27 cellular contexts compared by ENCODE assay signal in genomic region chr12:21505888-21506287, GRCh38.
"Had no signal": no experiment of that assay in that cellular context is flagged by ENCODE, and none has a peak within 500 bp of the region (broad histone marks: within the 10 kb centered on the region; RNA-seq: fewer than 3 reads in every experiment).

No MANE protein-coding gene starts in this region.

- H2AFZ ChIP-seq: neural progenitor cell, parathyroid adenoma had no signal

- H3K9me3 Mint-ChIP-seq: nephron; neural progenitor cell; stimulated activated naive CD8-positive, alpha-beta T cell treated with anti-CD3 and anti-CD28 coated beads, Interleukin-15, amount 100 ng/mL, for 72 hours had no signal

- H3K4me2 ChIP-seq: neural progenitor cell had no signal

- H3K9me3 ChIP-seq: esophagus muscularis mucosa, heart right ventricle, left lung, right lobe of liver, suprapubic skin, transverse colon, upper lobe of right lung, uterus had no signal

- H3K27ac Mint-ChIP-seq: nephron; neural progenitor cell; progenitor cell of endocrine pancreas; stimulated activated naive CD8-positive, alpha-beta T cell treated with anti-CD3 and anti-CD28 coated beads, Interleukin-15, amount 100 ng/mL, for 72 hours had no signal

- H3K4me3 ChIP-seq: esophagus muscularis mucosa, heart right ventricle, left lung, neural progenitor cell, right lobe of liver, suprapubic skin, transverse colon, upper lobe of right lung, uterus had no signal

- ATAC-seq: heart right ventricle; left cardiac atrium; left lung; naive thymus-derived CD4-positive, alpha-beta T cell; right lobe of liver; stimulated activated naive CD8-positive, alpha-beta T cell treated with anti-CD3 and anti-CD28 coated beads, Interleukin-15, amount 100 ng/mL, for 72 hours; upper lobe of right lung had no signal

- H3K27me3 Mint-ChIP-seq: naive thymus-derived CD4-positive, alpha-beta T cell; progenitor cell of endocrine pancreas; stimulated activated naive CD8-positive, alpha-beta T cell treated with anti-CD3 and anti-CD28 coated beads, Interleukin-15, amount 100 ng/mL, for 72 hours had no signal

- DNase-seq: dermis blood vessel endothelial cell; effector memory CD4-positive, alpha-beta T cell; foreskin melanocyte; glutamatergic neuron; heart right ventricle; hippocampal formation; left cardiac atrium; left lung; mesendoderm; midbrain; naive thymus-derived CD4-positive, alpha-beta T cell; right lobe of liver; small intestine; stimulated activated CD4-positive, alpha-beta T cell treated with anti-CD3 and anti-CD28 coated beads, Interleukin-15, amount 100 ng/mL, for 24 hours; stimulated activated CD4-positive, alpha-beta T cell treated with anti-CD3 and anti-CD28 coated beads, Interleukin-2, amount 100 ng/mL, for 48 hours; stimulated activated CD8-positive, alpha-beta memory T cell treated with anti-CD3 and anti-CD28 coated beads, Interleukin-4, amount 100 ng/mL, for 48 hours; stimulated activated naive CD4-positive, alpha-beta T cell; stimulated activated naive CD8-positive, alpha-beta T cell treated with anti-CD3 and anti-CD28 coated beads, Interleukin-15, amount 100 ng/mL, for 72 hours; transverse colon; upper lobe of right lung; uterus had no signal

- H3K36me3 ChIP-seq: neural progenitor cell, uterus had no signal

- H3K9ac ChIP-seq: neural progenitor cell, parathyroid adenoma had no signal

- H3K27me3 ChIP-seq: esophagus muscularis mucosa, heart right ventricle, left lung, neural progenitor cell, right lobe of liver, suprapubic skin, transverse colon, upper lobe of right lung, uterus had no signal

- H3K4me3 Mint-ChIP-seq: nephron; neural progenitor cell; stimulated activated naive CD8-positive, alpha-beta T cell treated with anti-CD3 and anti-CD28 coated beads, Interleukin-15, amount 100 ng/mL, for 72 hours had no signal
